8 cellular contexts compared by ENCODE assay signal in genomic region chr10:30433779-30434272, GRCh38. TPM values are rescaled to one million over a fixed set of nuclear protein-coding genes. Genes with fewer than 3 reads are reported as not detected.
DNase-seq lines count a peak whose midpoint lies in the region; ATAC-seq and TF ChIP-seq lines count a peak whose summit lies in the region.

Gene MAP3K8, plus strand, starts transcription at chr10:30434184. Its CDS starts 4,755 bp downstream, at chr10:30438939.

- H3K27me3 Mint-ChIP-seq in T-cell, result no peaks in the 10 kb centered on the region
- no peaks in the 10 kb centered on the region for H3K27me3 Mint-ChIP-seq in activated naive CD8-positive, alpha-beta T cell treated with anti-CD3 and anti-CD28 coated beads, Interleukin-2, amount 50 U/mL, for 24 hours

- in situ Hi-C loops in transverse colon (cut with MboI; ENCODE audit: low pct_ligation_motif_present in 1 of 4, low pct_unique_long_range_greater_than_20kb in 1 of 4, low sequenced_read_pairs in 3 of 4), result no loop called here

- TF ChIP-seq CTCF in transverse colon (IDR thresholded peaks at IDR 0.05), result no peak

- intact Hi-C loops in cardiac septum (cut with DNase I) (loop anchor here (5.0 kb wide), 1 partner anchor 148 kb away; no protein-coding TSS in a partner anchor), transverse colon (cut with DNase I; ENCODE audit: low total_unique reads) (no loop called here)

- no peaks in the 10 kb centered on the region for H3K36me3 Mint-ChIP-seq in T-cell
- H3K36me3 Mint-ChIP-seq in activated naive CD8-positive, alpha-beta T cell treated with anti-CD3 and anti-CD28 coated beads, Interleukin-2, amount 50 U/mL, for 24 hours (ENCODE audit: low read depth), result peaks cover 23% of the 10 kb centered on the region

- TF ChIP-seq EP300 in transverse colon (IDR thresholded peaks at IDR 0.05; ENCODE audit: low read depth), result no peak

- 0% methylated on average over 41 of the region's 53 CpGs; no CpG with 5 or more reads in 1 of the 2 donors for WGBS in transverse colon (ENCODE audit: low coverage in 1 of 2), 2 donors

- POLR2A ChIA-PET in T-cell (lab: Charles Lee), result interaction anchor here (0.6 to 0.9 kb wide), 3 partner anchors 9 to 119 kb away, joined by 3 to 6 read pairs (median 4); no protein-coding TSS in a partner anchor

- H3K4me3 ChIP-seq in transverse colon, result peak within 1 kb of the TSS; percentile 62 to 94 (median 90)

- H3K9ac ChIP-seq in ES-I3 (ENCODE audit: low read depth, low read length), result peak within 1 kb of the TSS; percentile 88

- ATAC-seq in GM21723 (IDR thresholded peaks at IDR 0.05; ENCODE audit: unreplicated experiment) (peak; percentile 67), T-cell (replicated peaks in 1 of 4) (peak; percentile 71 to 82 (median 78))
- peak; percentile 79 for ATAC-seq in activated naive CD8-positive, alpha-beta T cell treated with anti-CD3 and anti-CD28 coated beads, Interleukin-2, amount 50 U/mL, for 24 hours

- DNase-seq in KG1 (lab: John Stamatoyannopoulos, UW), result peak; percentile 78
- DNase-seq in T-cell, result peak; percentile 60 to 87 (median 78)
- peak; percentile 92 for DNase-seq in activated naive CD8-positive, alpha-beta T cell treated with anti-CD3 and anti-CD28 coated beads, Interleukin-2, amount 50 U/mL, for 24 hours
- DNase-seq in cardiac septum (ENCODE audit: low spot score), result peak; percentile 97
- DNase-seq in pons (ENCODE audit: low spot score), result peak; percentile 76
- peak; percentile 91 for DNase-seq in transverse colon

- H3K4me1 ChIP-seq in ES-I3 (ENCODE audit: insufficient read depth, low read length) (peaks cover 22% of the 10 kb centered on the region), transverse colon (peaks cover 20 to 63% (median 43%) of the 10 kb centered on the region in 4 donors)

- H3K4me3 Mint-ChIP-seq in T-cell, result peak within 1 kb of the TSS; percentile 83 to 84 (median 83)
- H3K4me3 Mint-ChIP-seq in activated naive CD8-positive, alpha-beta T cell treated with anti-CD3 and anti-CD28 coated beads, Interleukin-2, amount 50 U/mL, for 24 hours, result peak within 1 kb of the TSS; percentile 90

- H3K36me3 ChIP-seq in ES-I3 (ENCODE audit: insufficient read depth, low read length) (no peaks in the 10 kb centered on the region), transverse colon (no peaks in the 10 kb centered on the region)

- no peaks in the 10 kb centered on the region for H3K27me3 ChIP-seq in transverse colon

- no peaks in the 10 kb centered on the region for H3K9me3 Mint-ChIP-seq in T-cell
- no peaks in the 10 kb centered on the region for H3K9me3 Mint-ChIP-seq in activated naive CD8-positive, alpha-beta T cell treated with anti-CD3 and anti-CD28 coated beads, Interleukin-2, amount 50 U/mL, for 24 hours

- TF ChIP-seq POLR2A in transverse colon (IDR thresholded peaks at IDR 0.05), result peak; percentile 86

- peak within 1 kb of the TSS; percentile 98 to 99 (median 99) for H3K27ac ChIP-seq in transverse colon

- H3K9me3 ChIP-seq in ES-I3 (ENCODE audit: control insufficient read depth, insufficient read depth, low read length) (no peaks in the 10 kb centered on the region), transverse colon (no peaks in the 10 kb centered on the region)

- H3K27ac Mint-ChIP-seq in T-cell, result peak within 1 kb of the TSS; percentile 81 to 83
- H3K27ac Mint-ChIP-seq in activated naive CD8-positive, alpha-beta T cell treated with anti-CD3 and anti-CD28 coated beads, Interleukin-2, amount 50 U/mL, for 24 hours, result peak within 1 kb of the TSS; percentile 85

- peaks cover 45 to 57% (median 48%) of the 10 kb centered on the region in 3 donors for H3K4me1 Mint-ChIP-seq in T-cell
- H3K4me1 Mint-ChIP-seq in activated naive CD8-positive, alpha-beta T cell treated with anti-CD3 and anti-CD28 coated beads, Interleukin-2, amount 50 U/mL, for 24 hours, result peaks cover 60% of the 10 kb centered on the region

- CTCF ChIA-PET in T-cell (lab: Charles Lee), result interaction anchor here in 1 of 2 donors (1.1 kb wide), 1 partner anchor 22 kb away, joined by 3 read pairs; no protein-coding TSS in a partner anchor

RNA-seq across cellular contexts. Expression of gene MAP3K8, which starts in this region (rescaled TPM):
- total RNA-seq in T-cell (10 to 100 TPM in 3 of 5 donors, 1 to 10 TPM in 2; 3.5 to 27.4 (median 11.0) TPM), cardiac septum (6.1 TPM), transverse colon (10 to 100 TPM in 2 of 4 donors, 1 to 10 TPM in 2; 2.2 to 26.7 (median 11.8) TPM)

Comparison
In these comparisons a context has a peak if more than half of its experiments do, and no peak if none do; other contexts are left out.
1. Peak in every context shown above with its lines: DNase-seq, ATAC-seq, H3K4me3 ChIP-seq and H3K27ac ChIP-seq.